1 cellular context compared by ENCODE assay signal in the genomic region with DNA sequence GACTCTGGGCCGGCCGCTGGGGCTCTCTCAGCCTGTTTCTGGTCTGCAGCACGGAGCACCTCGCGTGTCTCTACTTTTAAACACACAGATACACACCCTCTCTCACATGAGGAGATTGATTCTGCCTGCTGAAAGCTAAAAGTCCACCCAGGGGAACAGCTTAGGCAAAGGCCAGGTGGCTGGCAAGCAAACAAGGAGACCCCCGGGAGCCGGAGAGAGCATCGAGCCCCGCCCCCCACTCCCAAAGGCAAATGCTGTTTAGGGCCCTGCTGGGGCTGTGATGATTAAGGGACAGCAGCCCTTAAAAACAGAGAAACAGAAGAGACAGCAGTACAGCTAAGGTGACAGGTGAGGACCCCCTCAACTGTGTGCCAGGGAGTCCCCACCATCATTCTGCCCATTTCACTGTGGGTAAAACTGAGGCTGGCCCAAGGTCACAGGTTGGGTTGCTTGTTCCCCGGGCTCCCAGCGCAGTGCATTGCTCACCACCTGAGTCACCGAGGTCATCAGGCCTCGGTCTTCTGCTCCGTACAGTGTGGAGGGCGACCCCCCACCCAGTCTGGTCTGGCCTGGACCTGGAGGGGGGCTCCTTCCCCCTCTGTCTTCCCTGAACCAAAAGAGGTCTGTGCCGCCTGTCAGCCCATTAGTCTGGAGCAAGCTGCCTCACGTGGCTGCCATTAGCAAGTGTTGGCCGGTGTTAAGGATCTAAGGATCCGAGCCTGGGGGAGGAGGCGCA.
TF ChIP-seq lines count a peak whose summit lies in the region.

No MANE protein-coding gene starts in this region.

TF ChIP-seq in K562, 482 proteins besides CTCF, POLR2A, EP300 and RAD21 (continued from another document):
- TF ChIP-seq, protein P1, sequence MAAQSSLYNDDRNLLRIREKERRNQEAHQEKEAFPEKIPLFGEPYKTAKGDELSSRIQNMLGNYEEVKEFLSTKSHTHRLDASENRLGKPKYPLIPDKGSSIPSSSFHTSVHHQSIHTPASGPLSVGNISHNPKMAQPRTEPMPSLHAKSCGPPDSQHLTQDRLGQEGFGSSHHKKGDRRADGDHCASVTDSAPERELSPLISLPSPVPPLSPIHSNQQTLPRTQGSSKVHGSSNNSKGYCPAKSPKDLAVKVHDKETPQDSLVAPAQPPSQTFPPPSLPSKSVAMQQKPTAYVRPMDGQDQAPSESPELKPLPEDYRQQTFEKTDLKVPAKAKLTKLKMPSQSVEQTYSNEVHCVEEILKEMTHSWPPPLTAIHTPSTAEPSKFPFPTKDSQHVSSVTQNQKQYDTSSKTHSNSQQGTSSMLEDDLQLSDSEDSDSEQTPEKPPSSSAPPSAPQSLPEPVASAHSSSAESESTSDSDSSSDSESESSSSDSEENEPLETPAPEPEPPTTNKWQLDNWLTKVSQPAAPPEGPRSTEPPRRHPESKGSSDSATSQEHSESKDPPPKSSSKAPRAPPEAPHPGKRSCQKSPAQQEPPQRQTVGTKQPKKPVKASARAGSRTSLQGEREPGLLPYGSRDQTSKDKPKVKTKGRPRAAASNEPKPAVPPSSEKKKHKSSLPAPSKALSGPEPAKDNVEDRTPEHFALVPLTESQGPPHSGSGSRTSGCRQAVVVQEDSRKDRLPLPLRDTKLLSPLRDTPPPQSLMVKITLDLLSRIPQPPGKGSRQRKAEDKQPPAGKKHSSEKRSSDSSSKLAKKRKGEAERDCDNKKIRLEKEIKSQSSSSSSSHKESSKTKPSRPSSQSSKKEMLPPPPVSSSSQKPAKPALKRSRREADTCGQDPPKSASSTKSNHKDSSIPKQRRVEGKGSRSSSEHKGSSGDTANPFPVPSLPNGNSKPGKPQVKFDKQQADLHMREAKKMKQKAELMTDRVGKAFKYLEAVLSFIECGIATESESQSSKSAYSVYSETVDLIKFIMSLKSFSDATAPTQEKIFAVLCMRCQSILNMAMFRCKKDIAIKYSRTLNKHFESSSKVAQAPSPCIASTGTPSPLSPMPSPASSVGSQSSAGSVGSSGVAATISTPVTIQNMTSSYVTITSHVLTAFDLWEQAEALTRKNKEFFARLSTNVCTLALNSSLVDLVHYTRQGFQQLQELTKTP (IDR thresholded peaks at IDR 0.05; ENCODE audit: low read depth in 1 of 2, partially characterized antibody in 2 of 2): no peak
- TF ChIP-seq FOS (IDR thresholded peaks at IDR 0.05; ENCODE audit: extremely low read depth, insufficient read length) (no peak), ZNF121 (CRISPR knock-in tag; conservative IDR thresholded peaks at IDR 0.05) (no peak), SAFB (IDR thresholded peaks at IDR 0.05; ENCODE audit: borderline replicate concordance, low read depth, low read length) (no peak)
